Comparison of ENCODE assay signal across 15 cellular contexts in the genomic region with DNA sequence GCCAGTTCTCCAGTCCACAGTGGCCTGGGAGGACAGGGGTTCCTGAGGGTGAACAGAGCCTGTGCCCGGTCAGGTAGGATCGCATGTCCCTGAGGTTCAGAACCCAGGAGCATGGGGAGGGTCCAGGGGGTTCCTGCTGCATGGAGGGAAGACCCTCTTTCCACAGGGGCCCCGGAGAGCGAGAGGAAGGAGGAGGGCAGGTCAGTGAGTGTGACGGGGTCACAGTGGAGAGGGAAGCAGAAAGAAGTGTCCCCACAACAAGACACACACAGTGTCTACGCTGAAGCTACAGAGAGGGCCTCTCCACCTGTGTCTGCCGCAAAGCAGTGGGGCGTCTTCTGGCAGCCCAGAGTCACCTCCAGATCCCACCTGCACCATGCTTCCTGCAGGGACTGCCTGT. TPM values are rescaled to one million over a fixed set of nuclear protein-coding genes. Genes with fewer than 3 reads are reported as not detected.
"Had no signal": no experiment of that assay in that cellular context is flagged by ENCODE, and none has a peak within 500 bp of the region (broad histone marks: within the 10 kb centered on the region; RNA-seq: fewer than 3 reads in every experiment).

No MANE protein-coding gene starts in this region.

RNA-seq across cellular contexts. Expression of gene VPREB1, which starts 6.1 kb away (rescaled TPM):
- total RNA-seq: activated CD4-positive, alpha-beta T cell treated with anti-CD3 and anti-CD28 coated beads for 36 hours; activated CD8-positive, alpha-beta T cell treated with anti-CD3 and anti-CD28 coated beads for 36 hours; activated naive CD8-positive, alpha-beta T cell treated with anti-CD3 and anti-CD28 coated beads for 36 hours; activated T-cell treated with anti-CD3 and anti-CD28 coated beads, Interleukin-2, amount 50 U/mL, for 4 hours; activated T-helper 17 cell treated with anti-CD3 and anti-CD28 coated beads, Interleukin-2, amount 50 U/mL, for 72 hours; adrenal gland; aorta; body of pancreas; chondrocyte; dermis blood vessel endothelial cell; esophagus muscularis mucosa; foreskin keratinocyte; gastrocnemius medialis; heart left ventricle; T-helper 1 cell treated with Interleukin-12 subunit alpha and Interleukin-12 subunit beta and Interleukin-4 antibody, amounts not matched to agents 30 ng/mL and 1 ng/mL, for 36 hours had no signal
- polyA plus RNA-seq: adrenal gland, aorta, foreskin keratinocyte, heart left ventricle had no signal
